Comparison of ENCODE assay signal across 34 cellular contexts in the genomic region with DNA sequence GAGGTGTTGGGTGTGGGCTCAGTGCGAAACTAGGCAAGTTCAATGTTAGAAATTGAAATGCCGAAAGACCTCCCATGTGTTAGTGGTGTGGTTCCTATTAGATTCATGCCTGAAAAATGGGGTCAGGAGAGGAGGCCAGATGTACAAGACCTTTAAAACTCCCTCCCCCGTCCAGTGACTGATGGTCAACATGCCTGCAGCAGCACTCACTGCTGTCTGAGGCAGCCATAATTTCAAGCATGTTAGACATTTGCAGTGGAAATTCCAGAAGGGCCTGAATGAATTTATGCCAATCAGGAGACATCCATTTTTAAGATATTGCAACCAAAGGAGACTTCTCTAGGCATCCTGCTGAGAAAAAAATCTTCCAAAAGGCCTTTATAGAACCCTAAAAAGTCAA.
"Had no signal": no experiment of that assay in that cellular context is flagged by ENCODE, and none has a peak within 500 bp of the region (broad histone marks: within the 10 kb centered on the region; RNA-seq: fewer than 3 reads in every experiment).

No MANE protein-coding gene starts in this region.

- H3K9ac ChIP-seq: KMS-11 had no signal

- DNase-seq: Karpas-422, Kasumi-1, MG63, MM.1S, MV-4-11, NCI-H1048, NCI-H1092, NCI-H1092 treated with DMSO at 0.1 percent for 48 hours, NCI-H1105, NCI-H1105 treated with DMSO at 0.1 percent for 48 hours, NCI-H1417, NCI-H1417 treated with DMSO at 0.1 percent for 48 hours, NCI-H1436, NCI-H1436 treated with DMSO at 0.1 percent for 48 hours, NCI-H146, NCI-H1694, NCI-H1694 treated with DMSO at 0.1 percent for 48 hours, NCI-H187, NCI-H187 treated with DMSO at 0.1 percent for 48 hours, NCI-H1930, NCI-H2029, NCI-H2029 treated with DMSO at 0.1 percent for 48 hours, NCI-H2081, NCI-H2081 treated with DMSO at 0.1 percent for 48 hours, NCI-H2107, NCI-H2171, NCI-H2171 treated with DMSO at 0.1 percent for 48 hours, NCI-H2227 treated with DMSO at 0.1 percent for 48 hours, NCI-H226, NCI-H345, NCI-H446, NCI-H446 treated with DMSO at 0.1 percent for 48 hours, NCI-H510A had no signal

- H3K36me3 ChIP-seq: MG63 had no signal

- H3K27me3 ChIP-seq: MG63 had no signal

- H3K27ac ChIP-seq: KMS-11 had no signal

- H3K4me2 ChIP-seq: KMS-11 had no signal

- H3K9me3 ChIP-seq: MG63 had no signal

- H3K4me3 ChIP-seq: MG63 had no signal
